ENCODE assay signal across 8 cellular contexts in the genomic region with DNA sequence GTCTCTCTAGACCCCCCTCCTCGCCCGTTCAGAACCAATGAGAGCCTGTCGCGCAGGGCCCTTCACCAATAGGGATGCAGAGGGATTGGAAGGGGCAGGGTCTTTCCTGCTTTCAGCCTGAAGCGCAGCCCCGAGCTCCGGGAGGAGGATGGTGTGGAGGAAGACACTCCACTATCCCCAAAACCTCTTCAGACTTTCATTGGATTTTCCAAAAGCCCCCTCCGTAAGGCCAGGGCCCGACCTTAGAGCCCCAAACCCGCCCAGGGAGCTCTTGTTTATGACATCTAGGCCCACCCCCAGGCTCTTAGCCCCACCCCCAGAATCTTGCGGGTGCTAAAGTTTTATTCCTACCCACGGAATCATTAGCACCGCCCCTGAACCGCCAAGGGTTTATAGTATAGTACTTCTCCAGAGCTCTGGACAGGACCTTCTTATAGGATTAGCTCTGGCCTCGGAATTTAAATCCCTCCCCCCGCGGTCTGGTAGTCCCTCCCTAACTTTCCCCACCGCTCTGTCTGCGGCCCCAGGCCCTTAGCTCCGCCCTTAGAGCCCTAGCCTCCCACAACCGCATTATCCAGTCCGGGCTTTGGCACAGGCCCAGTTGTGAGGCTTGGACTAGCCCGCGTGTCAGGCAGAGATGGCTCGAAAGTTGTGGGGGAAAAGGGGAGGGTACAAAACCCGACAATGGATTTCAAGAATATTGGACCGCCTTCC. TPM values are rescaled to one million over a fixed set of nuclear protein-coding genes. Genes with fewer than 3 reads are reported as not detected.
DNase-seq lines count a peak whose midpoint lies in the region; ATAC-seq and TF ChIP-seq lines count a peak whose summit lies in the region.

No MANE protein-coding gene starts in this region.

- CTCF ChIA-PET in CD4-positive, alpha-beta memory T cell (lab: Charles Lee; ENCODE audit: partially characterized antibody) = interaction anchor here (0.9 to 2.1 kb wide), 6 partner anchors 35 to 206 kb away, joined by 3 to 28 read pairs (median 6); a partner anchor contains a TSS

- H3K4me2 ChIP-seq in GM23338 = peak overlapping the region; percentile 93

- ATAC-seq in GM23338 = peak; percentile 67
- ATAC-seq in HG02981 (IDR thresholded peaks at IDR 0.05; ENCODE audit: unreplicated experiment) = no peak

- H3K4me1 ChIP-seq in CD4-positive, alpha-beta memory T cell (ENCODE audit: insufficient read depth, low read length) = peaks cover 43% of the 10 kb centered on the region
- H3K4me1 ChIP-seq in GM23338 (ENCODE audit: insufficient read depth) = peaks cover 27% of the 10 kb centered on the region
- peaks cover 0 to 9% of the 10 kb centered on the region in 2 donors for H3K4me1 ChIP-seq in breast epithelium
- peaks cover 6% of the 10 kb centered on the region; the same call in 1 of the 2 replicates for H3K4me1 ChIP-seq in iPS-20b (ENCODE audit: insufficient read depth, low read length)

- intact Hi-C loops in CD4-positive, alpha-beta memory T cell (cut with micrococcal nuclease) = no loop called here
- intact Hi-C loops in breast epithelium (cut with DNase I; ENCODE audit: low total_unique reads) = no loop called here

- POLR2A ChIA-PET in CD4-positive, alpha-beta memory T cell (lab: Charles Lee; ENCODE audit: partially characterized antibody) = interaction anchor here (0.6 to 1.2 kb wide), 6 partner anchors 32 to 206 kb away, joined by 3 to 4 read pairs (median 3); a partner anchor contains a TSS

- H3K4me3 Mint-ChIP-seq in CD4-positive, alpha-beta memory T cell = peak overlapping the region; percentile 83 to 91 (median 88)
- H3K4me3 Mint-ChIP-seq in GM23338 = peak overlapping the region; percentile 79

- TF ChIP-seq POLR2A in breast epithelium (IDR thresholded peaks at IDR 0.05) = no peak

- no peaks in the 10 kb centered on the region for H3K36me3 Mint-ChIP-seq in CD4-positive, alpha-beta memory T cell
- peaks cover 3% of the 10 kb centered on the region; the same call in 1 of the 3 replicates for H3K36me3 Mint-ChIP-seq in GM23338 (ENCODE audit: low read depth)

- peak overlapping the region; percentile 30 for H3K27ac ChIP-seq in CD4-positive, alpha-beta memory T cell (ENCODE audit: low read depth, low read length)
- H3K27ac ChIP-seq in GM23338 (ENCODE audit: low read depth) = no peak overlapping the region
- H3K27ac ChIP-seq in VCaP = peak overlapping the region; percentile 59
- H3K27ac ChIP-seq in breast epithelium = peak overlapping the region; percentile 20 to 29
- no peak overlapping the region for H3K27ac ChIP-seq in iPS-20b (ENCODE audit: low read length)
- peak overlapping the region in 3 of 21 experiments; percentile 22 to 65 (median 62) for H3K27ac ChIP-seq in skin epidermis

- H3K9me2 ChIP-seq in GM23338 (ENCODE audit: insufficient read depth) = no peaks in the 10 kb centered on the region

- no peaks in the 10 kb centered on the region for H3K9me3 ChIP-seq in CD4-positive, alpha-beta memory T cell (ENCODE audit: control insufficient read depth in 1 of 2, low read length in 2 of 2)
- no peaks in the 10 kb centered on the region for H3K9me3 ChIP-seq in breast epithelium
- no peaks in the 10 kb centered on the region for H3K9me3 ChIP-seq in iPS-20b (ENCODE audit: insufficient read depth, low read depth, low read length)

- TF ChIP-seq CTCF in GM23338 (conservative IDR thresholded peaks at IDR 0.05; ENCODE audit: low read depth in 2 of 2) (no peak), VCaP (conservative IDR thresholded peaks at IDR 0.05) (no peak), breast epithelium (IDR thresholded peaks at IDR 0.05) (no peak)

- H2AFZ ChIP-seq in GM23338 = peak overlapping the region; percentile 61; the same call in 1 of the 2 replicates

- H3K27me3 Mint-ChIP-seq in CD4-positive, alpha-beta memory T cell = no peaks in the 10 kb centered on the region
- peaks cover 37% of the 10 kb centered on the region for H3K27me3 Mint-ChIP-seq in GM23338 (ENCODE audit: insufficient read depth, low read depth, poor library complexity)

- H4K20me1 ChIP-seq in GM23338 (replicated peaks; ENCODE audit: insufficient read depth) = no peaks in the 10 kb centered on the region

- no peaks in the 10 kb centered on the region for H3K27me3 ChIP-seq in CD4-positive, alpha-beta memory T cell (ENCODE audit: insufficient read depth, low read length)
- peaks cover 18% of the 10 kb centered on the region for H3K27me3 ChIP-seq in GM23338 (ENCODE audit: insufficient read depth)
- H3K27me3 ChIP-seq in breast epithelium = no peaks in the 10 kb centered on the region
- peaks cover 18% of the 10 kb centered on the region; the same call in 1 of the 2 replicates for H3K27me3 ChIP-seq in iPS-20b (ENCODE audit: insufficient read depth, low read length)

- peaks cover 20 to 43% (median 29%) of the 10 kb centered on the region in 4 donors for H3K4me1 Mint-ChIP-seq in CD4-positive, alpha-beta memory T cell
- peaks cover 34% of the 10 kb centered on the region for H3K4me1 Mint-ChIP-seq in GM23338

- H3K27ac Mint-ChIP-seq in CD4-positive, alpha-beta memory T cell = peak overlapping the region; percentile 72 to 89 (median 80)
- no peak overlapping the region for H3K27ac Mint-ChIP-seq in GM23338

- no peaks in the 10 kb centered on the region for H3K79me2 ChIP-seq in GM23338 (replicated peaks; ENCODE audit: insufficient read depth)

- no peaks in the 10 kb centered on the region for H3K9me3 Mint-ChIP-seq in CD4-positive, alpha-beta memory T cell
- peaks cover 24% of the 10 kb centered on the region; the same call in 2 of the 3 replicates for H3K9me3 Mint-ChIP-seq in GM23338

- H3F3A ChIP-seq in GM23338 (replicated peaks; ENCODE audit: low read depth) = peaks cover 23% of the 10 kb centered on the region

- DNase-seq in CD4-positive, alpha-beta memory T cell = peak; percentile 77 to 85 (median 79)
- DNase-seq in GM23338 (ENCODE audit: low spot score) = peak; percentile 98
- peak; percentile 78 to 88 for DNase-seq in NCI-H2081 (lab: John Stamatoyannopoulos, UW)
- peak; percentile 62 to 66 for DNase-seq in breast epithelium (ENCODE audit: low spot score in 2 of 2)

- no peak overlapping the region for H3K9ac ChIP-seq in iPS-20b (ENCODE audit: low read depth, low read length)

- peak overlapping the region; percentile 42 to 75 for H3K4me3 ChIP-seq in CD4-positive, alpha-beta memory T cell (ENCODE audit: low read length in 2 of 2)
- H3K4me3 ChIP-seq in GM23338 (peak overlapping the region; percentile 90), breast epithelium (peak overlapping the region; percentile 22 to 61 (median 47)), iPS-20b (ENCODE audit: low read length) (peak overlapping the region; percentile 63; the same call in 1 of the 2 replicates), skin epidermis (peak overlapping the region; percentile 9 to 32 (median 21))

- no peaks in the 10 kb centered on the region for H3K36me3 ChIP-seq in CD4-positive, alpha-beta memory T cell (ENCODE audit: insufficient read depth, low read length)
- no peaks in the 10 kb centered on the region for H3K36me3 ChIP-seq in GM23338 (ENCODE audit: insufficient read depth)
- no peaks in the 10 kb centered on the region for H3K36me3 ChIP-seq in breast epithelium
- no peaks in the 10 kb centered on the region for H3K36me3 ChIP-seq in iPS-20b (ENCODE audit: insufficient read depth, low read depth, low read length)

TF ChIP-seq in GM23338, 12 proteins besides CTCF, POLR2A, EP300 and RAD21 (continues in another document):
- TF ChIP-seq JUNB (IDR thresholded peaks at IDR 0.05; ENCODE audit: unreplicated experiment) = no peak
- TF ChIP-seq STAT1 (IDR thresholded peaks at IDR 0.05; ENCODE audit: unreplicated experiment) = no peak
- TF ChIP-seq, protein P1, sequence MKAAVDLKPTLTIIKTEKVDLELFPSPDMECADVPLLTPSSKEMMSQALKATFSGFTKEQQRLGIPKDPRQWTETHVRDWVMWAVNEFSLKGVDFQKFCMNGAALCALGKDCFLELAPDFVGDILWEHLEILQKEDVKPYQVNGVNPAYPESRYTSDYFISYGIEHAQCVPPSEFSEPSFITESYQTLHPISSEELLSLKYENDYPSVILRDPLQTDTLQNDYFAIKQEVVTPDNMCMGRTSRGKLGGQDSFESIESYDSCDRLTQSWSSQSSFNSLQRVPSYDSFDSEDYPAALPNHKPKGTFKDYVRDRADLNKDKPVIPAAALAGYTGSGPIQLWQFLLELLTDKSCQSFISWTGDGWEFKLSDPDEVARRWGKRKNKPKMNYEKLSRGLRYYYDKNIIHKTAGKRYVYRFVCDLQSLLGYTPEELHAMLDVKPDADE (IDR thresholded peaks at IDR 0.05) = no peak

RNA-seq across cellular contexts. Expression of a gene that starts 6.6 kb away (rescaled TPM):
- total RNA-seq in CD4-positive, alpha-beta memory T cell = 10 to 100 TPM; 76.7 to 78.0 TPM
- 10 to 100 TPM; 11.0 to 20.8 TPM for polyA plus RNA-seq in CD4-positive, alpha-beta memory T cell
- 28.9 and 33.9 TPM in 2 replicates for total RNA-seq in GM23338 (2014; rRNA removed; shearing (Covaris generic))
- polyA plus RNA-seq in GM23338 (2016; fragmentation: Nextera tagmentation; extraction: Ambion mirVana) = 7.1 and 8.0 TPM in 2 replicates
- 10 to 100 TPM; 27.7 to 42.0 (median 32.4) TPM for total RNA-seq in breast epithelium

RNA-seq across cellular contexts. Expression of a gene that starts 22.2 kb away (rescaled TPM):
- total RNA-seq in CD4-positive, alpha-beta memory T cell = 1 to 10 TPM; 6.1 to 6.4 TPM
- under 1 TPM in 1 of 2 donors, not detected in 1; 0.12 TPM for polyA plus RNA-seq in CD4-positive, alpha-beta memory T cell
- total RNA-seq in GM23338 (2014; rRNA removed; shearing (Covaris generic)) = 0.19 and 0.42 TPM in 2 replicates
- polyA plus RNA-seq in GM23338 (2016; fragmentation: Nextera tagmentation; extraction: Ambion mirVana) = 1.2 and 1.4 TPM in 2 replicates
- total RNA-seq in breast epithelium = 1 to 10 TPM in 2 of 3 donors, under 1 TPM in 1; 0.16 to 4.9 (median 4.8) TPM

RNA-seq across cellular contexts. Expression of a gene that starts 43.8 kb away (rescaled TPM):
- not detected for total RNA-seq in CD4-positive, alpha-beta memory T cell
- not detected for polyA plus RNA-seq in CD4-positive, alpha-beta memory T cell
- total RNA-seq in GM23338 (2014; rRNA removed; shearing (Covaris generic)) = 0.14 and 0.35 TPM in 2 replicates
- polyA plus RNA-seq in GM23338 (2016; fragmentation: Nextera tagmentation; extraction: Ambion mirVana) = 0.06 and 0.59 TPM in 2 replicates
- total RNA-seq in breast epithelium = 1 to 10 TPM; 1.1 to 8.8 (median 1.2) TPM

RNA-seq across cellular contexts. Expression of a gene that starts 46.0 kb away (rescaled TPM):
- 100 to 1,000 TPM; 380 to 406 TPM for total RNA-seq in CD4-positive, alpha-beta memory T cell
- polyA plus RNA-seq in CD4-positive, alpha-beta memory T cell = 1,000 to 10,000 TPM in 1 of 2 donors, 100 to 1,000 TPM in 1; 956 to 1,238 TPM
- total RNA-seq in GM23338 (2014; rRNA removed; shearing (Covaris generic)) = 169 and 226 TPM in 2 replicates
- polyA plus RNA-seq in GM23338 (2016; fragmentation: Nextera tagmentation; extraction: Ambion mirVana) = 1,375 and 1,400 TPM in 2 replicates
- total RNA-seq in breast epithelium = 100 to 1,000 TPM; 175 to 238 (median 191) TPM

RNA-seq across cellular contexts. Expression of a gene that starts 46.7 kb away (rescaled TPM):
- total RNA-seq in CD4-positive, alpha-beta memory T cell = 10 to 100 TPM; 10.8 to 11.4 TPM
- 1 to 10 TPM in 1 of 2 donors, under 1 TPM in 1; 0.94 to 1.5 TPM for polyA plus RNA-seq in CD4-positive, alpha-beta memory T cell
- 23.0 and 26.2 TPM in 2 replicates for total RNA-seq in GM23338 (2014; rRNA removed; shearing (Covaris generic))
- polyA plus RNA-seq in GM23338 (2016; fragmentation: Nextera tagmentation; extraction: Ambion mirVana) = 8.6 and 10.6 TPM in 2 replicates
- 1 to 10 TPM; 6.1 to 9.4 (median 7.2) TPM for total RNA-seq in breast epithelium

Comparison
In these comparisons a context has a peak if more than half of its experiments do, and no peak if none do; other contexts are left out.
1. H3K27ac ChIP-seq: peak in CD4-positive, alpha-beta memory T cell (single experiment), VCaP (single experiment) and breast epithelium (2 of 2); none in GM23338 (single experiment) and iPS-20b (single experiment).
2. H3K4me3 ChIP-seq: peak in every context shown above with its lines; median percentile 90 in GM23338; 63 in iPS-20b; 58 in CD4-positive, alpha-beta memory T cell; 47 in breast epithelium; 21 in skin epidermis.
3. Peak in every context shown above with its lines, with median percentiles within 50 percentile points of each other: DNase-seq.